5 cellular contexts compared by ENCODE assay signal in the genomic region with DNA sequence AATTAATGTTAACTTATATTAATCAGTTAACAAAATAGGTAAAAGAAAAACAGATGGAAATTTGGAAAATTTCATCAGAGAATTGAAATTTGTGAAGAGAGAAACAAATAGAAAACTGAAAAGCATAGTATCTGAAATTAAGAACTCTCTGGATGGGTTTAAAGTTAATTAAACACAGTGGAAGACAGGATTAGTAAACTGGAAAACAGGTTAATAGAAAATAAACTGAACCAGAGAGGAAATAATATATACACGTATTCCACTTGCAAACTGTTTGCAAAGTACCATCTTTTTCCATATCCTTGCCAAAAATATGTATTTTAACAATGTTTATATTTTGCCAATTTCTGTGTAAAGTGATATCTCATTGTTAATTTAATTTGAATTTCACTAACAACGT.
"Had no signal": no experiment of that assay in that cellular context is flagged by ENCODE, and none has a peak within 500 bp of the region (broad histone marks: within the 10 kb centered on the region; RNA-seq: fewer than 3 reads in every experiment).

No MANE protein-coding gene starts in this region.

- H3K4me3 ChIP-seq: K562 had no signal

- DNase-seq: IMR-90, KBM-7 had no signal

- H3K27ac ChIP-seq: HL-60 had no signal

- ATAC-seq: HepG2, K562 had no signal

- FAIRE-seq: HepG2, K562 had no signal
